ENCODE assay signal across 1 cellular context in genomic region chr1:166330096-166330495, GRCh38.
TF ChIP-seq lines count a peak whose summit lies in the region.

No MANE protein-coding gene starts in this region.

TF ChIP-seq in H1, 55 proteins besides CTCF, POLR2A, EP300 and RAD21:
- TF ChIP-seq TEAD4 (IDR thresholded peaks at IDR 0.05; ENCODE audit: low read depth, low read length) (peak; percentile 35; the same call in 1 of the 2 replicates), POLR2AphosphoS5 (IDR thresholded peaks at IDR 0.05; ENCODE audit: low read depth, low read length) (no peak), USF2 (IDR thresholded peaks at IDR 0.05; ENCODE audit: low read length) (peak; percentile 61)
